Comparison of ENCODE assay signal across 13 cellular contexts in the genomic region with DNA sequence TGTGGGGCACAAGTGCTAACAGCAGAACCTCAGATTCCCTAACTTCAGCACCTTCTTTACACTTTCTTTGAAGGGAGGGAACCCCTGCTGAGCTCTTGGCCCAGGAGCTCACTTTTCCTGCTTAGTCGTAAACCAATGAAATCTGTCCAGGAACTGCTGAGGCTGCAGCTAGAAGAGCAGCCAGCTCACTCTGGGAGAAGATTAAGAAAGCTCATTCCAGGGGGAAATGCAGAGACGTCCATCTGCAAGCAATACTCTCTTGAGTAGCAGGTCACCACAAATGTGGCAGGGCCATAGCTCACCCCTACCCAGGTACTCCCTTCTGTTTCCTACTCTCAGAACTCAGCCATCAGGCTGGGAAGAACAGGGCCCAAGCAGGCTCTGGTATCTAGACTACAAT.
DNase-seq lines count a peak whose midpoint lies in the region; ATAC-seq and TF ChIP-seq lines count a peak whose summit lies in the region.
"Had no signal": no experiment of that assay in that cellular context is flagged by ENCODE, and none has a peak within 500 bp of the region (broad histone marks: within the 10 kb centered on the region; RNA-seq: fewer than 3 reads in every experiment).

No MANE protein-coding gene starts in this region.

- no peak for TF ChIP-seq CTCF in thyroid gland (IDR thresholded peaks at IDR 0.05)

- intact Hi-C loops in left ventricle myocardium superior (cut with micrococcal nuclease) (no loop called here), right cardiac atrium (cut with DNase I) (no loop called here), thyroid gland (cut with DNase I) (no loop called here)

- ATAC-seq in left ventricle myocardium superior (peak; percentile 18), right cardiac atrium (no peak), HG03439 (IDR thresholded peaks at IDR 0.05; ENCODE audit: unreplicated experiment) (no peak), GM21390 (IDR thresholded peaks at IDR 0.05; ENCODE audit: unreplicated experiment) (no peak)
- ATAC-seq: activated T-cell treated with anti-CD3 and anti-CD28 coated beads, Interleukin-2, amount 50 U/mL, for 72 hours; K562 had no signal

- no peak for DNase-seq in left ventricle myocardium superior
- DNase-seq in right cardiac atrium: no peak
- DNase-seq in NT2/D1 (ENCODE audit: low read depth, low spot score): peak; percentile 38
- DNase-seq in fibroblast of gingiva (ENCODE audit: low read depth): peak; percentile 16
- peak; percentile 53 to 59 for DNase-seq in thyroid gland
- no peak for DNase-seq in NCI-H82 (lab: John Stamatoyannopoulos, UW)
- DNase-seq: activated CD4-positive, alpha-beta T cell treated with anti-CD3 and anti-CD28 coated beads for 1 hour; activated T-cell treated with anti-CD3 and anti-CD28 coated beads, Interleukin-2, amount 50 U/mL, for 72 hours; kidney glomerular epithelial cell; SJCRH30 had no signal

- H3K9ac ChIP-seq in NT2/D1 (ENCODE audit: insufficient read length, low read depth): no peak overlapping the region

- no peaks in the 10 kb centered on the region for H3K36me3 ChIP-seq in NT2/D1 (ENCODE audit: insufficient read depth, insufficient read length, low read length)
- H3K36me3 ChIP-seq in thyroid gland: no peaks in the 10 kb centered on the region
- H3K36me3 ChIP-seq: SJCRH30 had no signal

- TF ChIP-seq POLR2A in thyroid gland (IDR thresholded peaks at IDR 0.05): no peak

- H3K4me3 ChIP-seq in right cardiac atrium (ENCODE audit: low read length) (no peak overlapping the region), NT2/D1 (ENCODE audit: insufficient read length, low read depth) (no peak overlapping the region), thyroid gland (replicated peaks in 1 of 3) (no peak overlapping the region)
- H3K4me3 ChIP-seq: K562, SJCRH30 had no signal

- H3K27ac ChIP-seq in right cardiac atrium (ENCODE audit: low read length) (no peak overlapping the region), thyroid gland (peak overlapping the region in 2 of 3 donors; percentile 7 to 39)
- H3K27ac ChIP-seq: SJCRH30 had no signal

- H3K27me3 ChIP-seq in right cardiac atrium (ENCODE audit: control insufficient read depth, insufficient read depth) (no peaks in the 10 kb centered on the region), NT2/D1 (ENCODE audit: insufficient read depth, insufficient read length) (no peaks in the 10 kb centered on the region), thyroid gland (no peaks in the 10 kb centered on the region)

- H3K4me1 ChIP-seq in right cardiac atrium (ENCODE audit: control insufficient read depth, insufficient read depth, low read length): no peaks in the 10 kb centered on the region
- H3K4me1 ChIP-seq in NT2/D1 (ENCODE audit: insufficient read depth, insufficient read length): no peaks in the 10 kb centered on the region
- peaks cover 33 to 46% of the 10 kb centered on the region in 2 donors for H3K4me1 ChIP-seq in thyroid gland
- H3K4me1 ChIP-seq: SJCRH30 had no signal

- WGBS in right cardiac atrium: 39% methylated on average over 2 of the region's 2 CpGs
- WGBS in thyroid gland, 2 donors: 14 to 18% methylated on average over 2 of the region's 2 CpGs

- H3K9me3 ChIP-seq in right cardiac atrium (ENCODE audit: control insufficient read depth, low read length) (no peaks in the 10 kb centered on the region), NT2/D1 (ENCODE audit: insufficient read depth, low read length) (no peaks in the 10 kb centered on the region), thyroid gland (no peaks in the 10 kb centered on the region)
- H3K9me3 ChIP-seq: SJCRH30 had no signal

Comparison
In these comparisons a context has a peak if more than half of its experiments do, and no peak if none do; other contexts are left out.
1. DNase-seq: peak in NT2/D1 (single experiment), fibroblast of gingiva (single experiment) and thyroid gland (2 of 2); none in left ventricle myocardium superior (single experiment), right cardiac atrium (0 of 3) and NCI-H82 (single experiment).